8 cellular contexts compared by ENCODE assay signal in the genomic region with DNA sequence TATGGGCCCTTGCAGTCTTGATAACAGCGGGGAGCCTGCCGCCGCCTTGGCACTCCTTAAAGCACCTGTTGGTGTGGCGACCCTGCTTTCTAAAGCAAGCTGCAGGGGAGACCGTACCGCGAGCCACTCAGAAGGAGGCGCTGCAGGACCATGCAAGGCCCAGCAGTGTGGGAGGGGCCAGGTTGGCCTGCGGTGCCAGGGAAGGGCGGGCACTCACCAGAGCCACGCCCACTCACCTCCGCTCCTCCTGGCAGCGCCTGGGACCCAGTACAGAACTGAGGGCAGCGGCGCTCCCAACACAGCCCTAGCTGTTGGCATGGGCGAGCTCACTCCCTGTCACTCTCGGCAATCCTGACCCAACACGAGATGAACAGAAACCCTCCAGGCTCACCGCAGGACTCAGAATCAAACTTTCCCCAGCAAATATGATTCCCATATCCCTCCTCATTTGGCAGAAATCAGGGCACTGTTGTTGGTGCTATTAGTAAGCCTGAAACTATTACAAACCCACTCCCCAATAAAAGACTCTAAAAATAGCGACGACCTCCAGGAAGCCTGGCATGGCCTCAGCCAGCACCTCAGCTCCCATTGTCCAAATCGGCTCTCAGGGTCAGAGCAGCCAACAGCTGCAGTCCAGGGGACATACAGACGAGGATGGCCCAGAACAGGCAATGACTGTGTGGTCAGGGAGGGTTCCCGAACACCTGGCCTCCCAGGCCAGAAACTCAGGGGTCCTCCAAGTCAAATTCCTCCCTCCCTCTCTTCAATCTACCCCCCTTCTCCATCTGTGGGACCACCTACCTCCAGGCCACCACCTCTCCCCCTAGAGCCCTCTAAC.
A peak's percentile ranks its signal among the peaks of the same experiment; 100 is the strongest.
DNase-seq lines count a peak whose midpoint lies in the region; ATAC-seq and TF ChIP-seq lines count a peak whose summit lies in the region.

No MANE protein-coding gene starts in this region.

- TF ChIP-seq EP300 in esophagus muscularis mucosa (IDR thresholded peaks at IDR 0.05) = no peak

- CTCF ChIA-PET in activated CD8-positive, alpha-beta memory T cell treated with anti-CD3 and anti-CD28 coated beads, Interleukin-2, amount 10 ng/mL, durations not matched to agents 7 days and 5 days (lab: Charles Lee) = interaction anchor here (0.7 to 3.2 kb wide), 10 partner anchors 19 to 112 kb away, joined by 3 to 19 read pairs (median 4); no protein-coding TSS in a partner anchor

- 72% methylated on average over 18 of the region's 24 CpGs for WGBS in esophagus muscularis mucosa
- WGBS in testis, 2 donors = 67 to 81% methylated on average over 24 of the region's 24 CpGs

- TF ChIP-seq CTCF in esophagus muscularis mucosa (IDR thresholded peaks at IDR 0.05) (peak; percentile 27 to 52 (median 52)), neural crest cell (conservative IDR thresholded peaks at IDR 0.05) (peak; percentile 68), testis (IDR thresholded peaks at IDR 0.05) (peak; percentile 8 to 42 (median 31))

- DNase-seq in NCI-H524 (lab: John Stamatoyannopoulos, UW) = peak; percentile 84 to 91
- peak; percentile 79 for DNase-seq in activated CD8-positive, alpha-beta memory T cell treated with anti-CD3 and anti-CD28 coated beads, Interleukin-2, amount 10 ng/mL, durations not matched to agents 7 days and 5 days
- DNase-seq in esophagus muscularis mucosa (ENCODE audit: extremely low spot score) = no peak
- peak; percentile 61 for DNase-seq in neural crest cell (ENCODE audit: low read depth, low spot score)
- peak; percentile 89 for DNase-seq in testis

- peaks cover 71% of the 10 kb centered on the region for H3K36me3 ChIP-seq in BLaER1
- H3K36me3 ChIP-seq in esophagus muscularis mucosa = peaks cover 16 to 67% (median 63%) of the 10 kb centered on the region in 4 donors
- H3K36me3 ChIP-seq in testis (ENCODE audit: low read depth, missing control alignments) = no peaks in the 10 kb centered on the region

- H3K27ac Mint-ChIP-seq in activated CD8-positive, alpha-beta memory T cell treated with anti-CD3 and anti-CD28 coated beads, Interleukin-2, amount 10 ng/mL, durations not matched to agents 7 days and 5 days = peak overlapping the region; percentile 9
- no peak overlapping the region for H3K27ac Mint-ChIP-seq in neural crest cell (ENCODE audit: unreplicated experiment)

- H3K4me1 ChIP-seq in BLaER1 (peaks cover 45% of the 10 kb centered on the region), esophagus muscularis mucosa (peaks cover 19 to 49% (median 45%) of the 10 kb centered on the region in 4 donors), testis (peaks cover 10% of the 10 kb centered on the region)

- no peak overlapping the region for H3K27ac ChIP-seq in BLaER1
- H3K27ac ChIP-seq in esophagus muscularis mucosa (replicated peaks in 1 of 4) = no peak overlapping the region
- H3K27ac ChIP-seq in testis = no peak overlapping the region

- TF ChIP-seq POLR2A in esophagus muscularis mucosa (IDR thresholded peaks at IDR 0.05; ENCODE audit: low read depth) (no peak), testis (IDR thresholded peaks at IDR 0.05) (no peak)

- intact Hi-C loops in esophagus muscularis mucosa (cut with DNase I) (loop anchor here (5.0 kb wide), 1 partner anchor 77 kb away; the partner anchor contains the start of gene TBC1D2B), testis (cut with DNase I; ENCODE audit: low total_unique reads) (loop anchor here (10.0 kb wide), 1 partner anchor 64 kb away; no protein-coding TSS in a partner anchor)

- H3K4me3 Mint-ChIP-seq in activated CD8-positive, alpha-beta memory T cell treated with anti-CD3 and anti-CD28 coated beads, Interleukin-2, amount 10 ng/mL, durations not matched to agents 7 days and 5 days = no peak overlapping the region
- H3K4me3 Mint-ChIP-seq in neural crest cell = no peak overlapping the region

- H4K20me1 ChIP-seq in BLaER1 = peaks cover 10% of the 10 kb centered on the region; the same call in 1 of the 2 replicates

- peaks cover 32% of the 10 kb centered on the region for H3K36me3 Mint-ChIP-seq in activated CD8-positive, alpha-beta memory T cell treated with anti-CD3 and anti-CD28 coated beads, Interleukin-2, amount 10 ng/mL, durations not matched to agents 7 days and 5 days
- H3K36me3 Mint-ChIP-seq in neural crest cell (ENCODE audit: low read depth) = peaks cover 5% of the 10 kb centered on the region

- H3K4me3 ChIP-seq in BLaER1 (no peak overlapping the region), esophagus muscularis mucosa (no peak overlapping the region), testis (no peak overlapping the region)

- no peaks in the 10 kb centered on the region for H3K9me3 ChIP-seq in BLaER1
- H3K9me3 ChIP-seq in esophagus muscularis mucosa = no peaks in the 10 kb centered on the region
- no peaks in the 10 kb centered on the region for H3K9me3 ChIP-seq in testis

- ATAC-seq in GM19455 (IDR thresholded peaks at IDR 0.05; ENCODE audit: unreplicated experiment) (peak; percentile 71), GM19463 (IDR thresholded peaks at IDR 0.05; ENCODE audit: unreplicated experiment) (no peak)
- ATAC-seq in activated CD8-positive, alpha-beta memory T cell treated with anti-CD3 and anti-CD28 coated beads, Interleukin-2, amount 10 ng/mL, durations not matched to agents 7 days and 5 days = peak; percentile 87

- peaks cover 21% of the 10 kb centered on the region for H3K4me1 Mint-ChIP-seq in activated CD8-positive, alpha-beta memory T cell treated with anti-CD3 and anti-CD28 coated beads, Interleukin-2, amount 10 ng/mL, durations not matched to agents 7 days and 5 days
- H3K4me1 Mint-ChIP-seq in neural crest cell = peaks cover 11% of the 10 kb centered on the region

- H3K9me3 Mint-ChIP-seq in activated CD8-positive, alpha-beta memory T cell treated with anti-CD3 and anti-CD28 coated beads, Interleukin-2, amount 10 ng/mL, durations not matched to agents 7 days and 5 days (ENCODE audit: low read depth) = no peaks in the 10 kb centered on the region
- H3K9me3 Mint-ChIP-seq in neural crest cell = no peaks in the 10 kb centered on the region

- 0 out of 2 replicates have a peak overlapping the region, but pooled peaks have one; percentile 15 for H3K9ac ChIP-seq in BLaER1

- H3K27me3 ChIP-seq in BLaER1 (no peaks in the 10 kb centered on the region), esophagus muscularis mucosa (no peaks in the 10 kb centered on the region), testis (no peaks in the 10 kb centered on the region)

- no peak overlapping the region for H3K4me2 ChIP-seq in BLaER1

- H3K27me3 Mint-ChIP-seq in activated CD8-positive, alpha-beta memory T cell treated with anti-CD3 and anti-CD28 coated beads, Interleukin-2, amount 10 ng/mL, durations not matched to agents 7 days and 5 days = no peaks in the 10 kb centered on the region
- no peaks in the 10 kb centered on the region for H3K27me3 Mint-ChIP-seq in neural crest cell (ENCODE audit: low read depth)
